8 cellular contexts compared by ENCODE assay signal in genomic region chr3:129278439-129278969, GRCh38. TPM values are rescaled to one million over a fixed set of nuclear protein-coding genes. Genes with fewer than 3 reads are reported as not detected.
DNase-seq lines count a peak whose midpoint lies in the region; ATAC-seq, FAIRE-seq and TF ChIP-seq lines count a peak whose summit lies in the region.

Gene HMCES, plus strand, starts transcription at chr3:129278870. Its CDS starts 863 bp downstream, at chr3:129279733.

- no peaks in the 10 kb centered on the region for H3K36me3 ChIP-seq in colonic mucosa

- POLR2A ChIA-PET in AG04449 (lab: Yijun Ruan, JAX) = interaction anchor here (1.2 to 2.2 kb wide), 3 partner anchors 9 to 37 kb away, joined by 3 to 14 read pairs (median 6); a partner anchor contains a TSS
- POLR2A ChIA-PET in activated CD4-positive, alpha-beta T cell treated with anti-CD3 and anti-CD28 coated beads, Interleukin-2, amount 10 ng/mL, durations not matched to agents 7 days and 5 days (lab: Charles Lee) = interaction anchor here (0.6 to 1.1 kb wide), 2 partner anchors 37 to 61 kb away, joined by 3 to 4 read pairs; a partner anchor contains a TSS

- H3K4me3 ChIP-seq in AG04449 (ENCODE audit: low read depth, low read length) = peak within 1 kb of the TSS; percentile 86
- H3K4me3 ChIP-seq in colonic mucosa = peak within 1 kb of the TSS; percentile 74

- no peaks in the 10 kb centered on the region for H3K27me3 ChIP-seq in colonic mucosa

- CTCF ChIA-PET in AG04449 (lab: Yijun Ruan, JAX) = interaction anchor here (1.7 kb wide), 1 partner anchor 308 kb away, joined by 6 read pairs; no protein-coding TSS in a partner anchor
- CTCF ChIA-PET in activated CD4-positive, alpha-beta T cell treated with anti-CD3 and anti-CD28 coated beads, Interleukin-2, amount 10 ng/mL, durations not matched to agents 7 days and 5 days (lab: Charles Lee) = interaction anchor here (0.7 to 2.0 kb wide), 4 partner anchors 22 to 38 kb away, joined by 3 to 6 read pairs (median 5); partner anchors contain the start of gene COPG1

- intact Hi-C loops in colonic mucosa (cut with DNase I) = no loop called here

- FAIRE-seq in GM19239 (lab: Jason Lieb, UNC) = no peak

- TF ChIP-seq CTCF in AG04449 (IDR thresholded peaks at IDR 0.05; ENCODE audit: insufficient read depth, low read length, missing control alignments) (no peak), colonic mucosa (IDR thresholded peaks at IDR 0.05) (no peak)

- peak within 1 kb of the TSS; percentile 98 for H3K27ac Mint-ChIP-seq in activated CD4-positive, alpha-beta T cell treated with anti-CD3 and anti-CD28 coated beads, Interleukin-2, amount 10 ng/mL, durations not matched to agents 7 days and 5 days

- peaks cover 60% of the 10 kb centered on the region for H3K36me3 Mint-ChIP-seq in activated CD4-positive, alpha-beta T cell treated with anti-CD3 and anti-CD28 coated beads, Interleukin-2, amount 10 ng/mL, durations not matched to agents 7 days and 5 days (ENCODE audit: low read depth)

- DNase-seq in AG04449 (ENCODE audit: low read depth, low spot score) (no peak), GM19239 (ENCODE audit: insufficient read length, low spot score) (peak; percentile 51), NCI-H69 (lab: John Stamatoyannopoulos, UW) (peak; percentile 94), colonic mucosa (peak; percentile 97), kidney tubule cell (ENCODE audit: low spot score) (peak; percentile 89)
- DNase-seq in activated CD4-positive, alpha-beta T cell treated with anti-CD3 and anti-CD28 coated beads, Interleukin-2, amount 10 ng/mL, durations not matched to agents 7 days and 5 days = peak; percentile 96
- peak; percentile 83 to 88 for DNase-seq in stimulated activated CD4-positive, alpha-beta T cell treated with anti-CD3 and anti-CD28 coated beads, Interleukin-1b, Interleukin-23, amount 100 ng/mL, for 1 hour (ENCODE audit: low read depth in 2 of 2)

- ATAC-seq in HG03520 (IDR thresholded peaks at IDR 0.05; ENCODE audit: unreplicated experiment) = peak; percentile 39

- peaks cover 7% of the 10 kb centered on the region for H3K4me1 ChIP-seq in colonic mucosa

- no peaks in the 10 kb centered on the region for H3K27me3 Mint-ChIP-seq in activated CD4-positive, alpha-beta T cell treated with anti-CD3 and anti-CD28 coated beads, Interleukin-2, amount 10 ng/mL, durations not matched to agents 7 days and 5 days

- peaks cover 53% of the 10 kb centered on the region for H3K4me1 Mint-ChIP-seq in activated CD4-positive, alpha-beta T cell treated with anti-CD3 and anti-CD28 coated beads, Interleukin-2, amount 10 ng/mL, durations not matched to agents 7 days and 5 days

- no peaks in the 10 kb centered on the region for H3K9me3 Mint-ChIP-seq in activated CD4-positive, alpha-beta T cell treated with anti-CD3 and anti-CD28 coated beads, Interleukin-2, amount 10 ng/mL, durations not matched to agents 7 days and 5 days

- peak within 1 kb of the TSS; percentile 83 to 90 for H3K9ac ChIP-seq in colonic mucosa (ENCODE audit: low read depth in 2 of 2, low read length in 2 of 2)

- no peaks in the 10 kb centered on the region for H3K9me3 ChIP-seq in colonic mucosa

- peak within 1 kb of the TSS; percentile 96 for H3K4me3 Mint-ChIP-seq in activated CD4-positive, alpha-beta T cell treated with anti-CD3 and anti-CD28 coated beads, Interleukin-2, amount 10 ng/mL, durations not matched to agents 7 days and 5 days

- peak within 1 kb of the TSS; percentile 80 for H3K27ac ChIP-seq in colonic mucosa

RNA-seq across cellular contexts. Expression of gene HMCES, which starts in this region (rescaled TPM):
- total RNA-seq in activated CD4-positive, alpha-beta T cell treated with anti-CD3 and anti-CD28 coated beads, Interleukin-2, amount 10 ng/mL, durations not matched to agents 7 days and 5 days = 10 to 100 TPM; 45.5 to 51.2 TPM
- total RNA-seq in colonic mucosa = 10 to 100 TPM; 45.0 to 53.7 TPM
